Comparison of ENCODE assay signal across 1 cellular context in the genomic region with DNA sequence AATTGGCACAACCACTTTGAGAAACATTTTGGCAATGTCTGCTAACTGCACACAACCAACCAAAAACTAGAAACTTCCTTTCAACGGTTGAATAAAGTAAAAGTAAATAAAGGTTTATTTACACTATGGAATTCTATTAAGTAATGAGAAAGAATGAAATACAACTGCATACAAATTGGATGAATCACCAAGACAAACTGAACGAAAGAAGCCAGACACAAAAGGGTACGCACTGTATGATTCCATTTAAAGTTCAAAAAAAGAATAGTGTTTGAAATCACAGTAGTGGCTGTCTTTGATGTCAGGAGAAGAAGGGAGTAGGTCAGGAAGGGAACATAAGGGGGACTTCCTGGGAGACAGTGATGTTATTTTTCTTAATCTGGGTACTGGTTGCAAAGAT.
A peak's percentile ranks its signal among the peaks of the same experiment; 100 is the strongest.
TF ChIP-seq lines count a peak whose summit lies in the region.

No MANE protein-coding gene starts in this region.

TF ChIP-seq in A549, 52 proteins besides CTCF, POLR2A, EP300 and RAD21 (continued from another document):
- TF ChIP-seq, protein P1, sequence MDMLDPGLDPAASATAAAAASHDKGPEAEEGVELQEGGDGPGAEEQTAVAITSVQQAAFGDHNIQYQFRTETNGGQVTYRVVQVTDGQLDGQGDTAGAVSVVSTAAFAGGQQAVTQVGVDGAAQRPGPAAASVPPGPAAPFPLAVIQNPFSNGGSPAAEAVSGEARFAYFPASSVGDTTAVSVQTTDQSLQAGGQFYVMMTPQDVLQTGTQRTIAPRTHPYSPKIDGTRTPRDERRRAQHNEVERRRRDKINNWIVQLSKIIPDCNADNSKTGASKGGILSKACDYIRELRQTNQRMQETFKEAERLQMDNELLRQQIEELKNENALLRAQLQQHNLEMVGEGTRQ (IDR thresholded peaks at IDR 0.05): no peak
- TF ChIP-seq MAZ (IDR thresholded peaks at IDR 0.05; ENCODE audit: borderline replicate concordance, low read depth, low read length) (no peak), PHF8 (IDR thresholded peaks at IDR 0.05; ENCODE audit: borderline replicate concordance, low read depth) (no peak), CHD4 (IDR thresholded peaks at IDR 0.05; ENCODE audit: borderline replicate concordance) (no peak), ESRRA (IDR thresholded peaks at IDR 0.05; ENCODE audit: borderline replicate concordance, low read length) (no peak), PBX3 (IDR thresholded peaks at IDR 0.05) (no peak), NR3C1 (IDR thresholded peaks at IDR 0.05) (no peak), HOXA7 (CRISPR knock-in tag; IDR thresholded peaks at IDR 0.05) (no peak), ZFP36 (IDR thresholded peaks at IDR 0.05; ENCODE audit: borderline replicate concordance, partially characterized antibody) (no peak), ZC3H11A (IDR thresholded peaks at IDR 0.05) (no peak), ATOH8 (CRISPR knock-in tag; IDR thresholded peaks at IDR 0.05; ENCODE audit: low read depth) (no peak), SMC3 (IDR thresholded peaks at IDR 0.05) (no peak), FOSB (CRISPR knock-in tag; IDR thresholded peaks at IDR 0.05) (no peak), POLR2AphosphoS2 (conservative IDR thresholded peaks at IDR 0.05; ENCODE audit: low read length) (no peak), NFE2L2 (conservative IDR thresholded peaks at IDR 0.05; ENCODE audit: low read length) (no peak), CHD2 (IDR thresholded peaks at IDR 0.05; ENCODE audit: low read length, partially characterized antibody) (no peak), MYC (IDR thresholded peaks at IDR 0.05; ENCODE audit: borderline replicate concordance, low read length) (no peak), ZSCAN20 (CRISPR knock-in tag; IDR thresholded peaks at IDR 0.05) (no peak), NPAS2 (CRISPR knock-in tag; IDR thresholded peaks at IDR 0.05; ENCODE audit: borderline replicate concordance) (no peak), MAFK (IDR thresholded peaks at IDR 0.05; ENCODE audit: partially characterized antibody) (no peak), HDAC2 (IDR thresholded peaks at IDR 0.05) (no peak), RCOR1 (IDR thresholded peaks at IDR 0.05; ENCODE audit: low read depth, low read length) (no peak), KDM1A (IDR thresholded peaks at IDR 0.05; ENCODE audit: low read depth) (no peak), HOXB5 (CRISPR knock-in tag; IDR thresholded peaks at IDR 0.05) (no peak), KDM5A (IDR thresholded peaks at IDR 0.05) (no peak), EHMT2 (IDR thresholded peaks at IDR 0.05; ENCODE audit: low read depth) (no peak), JUN (IDR thresholded peaks at IDR 0.05) (peak; percentile 35 to 85; a peak in 2 of 5 replicates), TFCP2L1 (CRISPR knock-in tag; IDR thresholded peaks at IDR 0.05) (no peak), MAX (IDR thresholded peaks at IDR 0.05) (no peak), EHF (CRISPR knock-in tag; IDR thresholded peaks at IDR 0.05) (no peak), TP53 (CRISPR knock-in tag; IDR thresholded peaks at IDR 0.05) (no peak), RFX5 (IDR thresholded peaks at IDR 0.05) (no peak), SREBF2 (IDR thresholded peaks at IDR 0.05) (no peak), HEYL (CRISPR knock-in tag; IDR thresholded peaks at IDR 0.05) (no peak), CBX2 (IDR thresholded peaks at IDR 0.05; ENCODE audit: borderline replicate concordance, low read depth) (no peak), ZNF302 (CRISPR knock-in tag; IDR thresholded peaks at IDR 0.05) (no peak)
- TF ChIP-seq, protein P2, sequence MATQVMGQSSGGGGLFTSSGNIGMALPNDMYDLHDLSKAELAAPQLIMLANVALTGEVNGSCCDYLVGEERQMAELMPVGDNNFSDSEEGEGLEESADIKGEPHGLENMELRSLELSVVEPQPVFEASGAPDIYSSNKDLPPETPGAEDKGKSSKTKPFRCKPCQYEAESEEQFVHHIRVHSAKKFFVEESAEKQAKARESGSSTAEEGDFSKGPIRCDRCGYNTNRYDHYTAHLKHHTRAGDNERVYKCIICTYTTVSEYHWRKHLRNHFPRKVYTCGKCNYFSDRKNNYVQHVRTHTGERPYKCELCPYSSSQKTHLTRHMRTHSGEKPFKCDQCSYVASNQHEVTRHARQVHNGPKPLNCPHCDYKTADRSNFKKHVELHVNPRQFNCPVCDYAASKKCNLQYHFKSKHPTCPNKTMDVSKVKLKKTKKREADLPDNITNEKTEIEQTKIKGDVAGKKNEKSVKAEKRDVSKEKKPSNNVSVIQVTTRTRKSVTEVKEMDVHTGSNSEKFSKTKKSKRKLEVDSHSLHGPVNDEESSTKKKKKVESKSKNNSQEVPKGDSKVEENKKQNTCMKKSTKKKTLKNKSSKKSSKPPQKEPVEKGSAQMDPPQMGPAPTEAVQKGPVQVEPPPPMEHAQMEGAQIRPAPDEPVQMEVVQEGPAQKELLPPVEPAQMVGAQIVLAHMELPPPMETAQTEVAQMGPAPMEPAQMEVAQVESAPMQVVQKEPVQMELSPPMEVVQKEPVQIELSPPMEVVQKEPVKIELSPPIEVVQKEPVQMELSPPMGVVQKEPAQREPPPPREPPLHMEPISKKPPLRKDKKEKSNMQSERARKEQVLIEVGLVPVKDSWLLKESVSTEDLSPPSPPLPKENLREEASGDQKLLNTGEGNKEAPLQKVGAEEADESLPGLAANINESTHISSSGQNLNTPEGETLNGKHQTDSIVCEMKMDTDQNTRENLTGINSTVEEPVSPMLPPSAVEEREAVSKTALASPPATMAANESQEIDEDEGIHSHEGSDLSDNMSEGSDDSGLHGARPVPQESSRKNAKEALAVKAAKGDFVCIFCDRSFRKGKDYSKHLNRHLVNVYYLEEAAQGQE (IDR thresholded peaks at IDR 0.05): no peak
- TF ChIP-seq, protein P3, sequence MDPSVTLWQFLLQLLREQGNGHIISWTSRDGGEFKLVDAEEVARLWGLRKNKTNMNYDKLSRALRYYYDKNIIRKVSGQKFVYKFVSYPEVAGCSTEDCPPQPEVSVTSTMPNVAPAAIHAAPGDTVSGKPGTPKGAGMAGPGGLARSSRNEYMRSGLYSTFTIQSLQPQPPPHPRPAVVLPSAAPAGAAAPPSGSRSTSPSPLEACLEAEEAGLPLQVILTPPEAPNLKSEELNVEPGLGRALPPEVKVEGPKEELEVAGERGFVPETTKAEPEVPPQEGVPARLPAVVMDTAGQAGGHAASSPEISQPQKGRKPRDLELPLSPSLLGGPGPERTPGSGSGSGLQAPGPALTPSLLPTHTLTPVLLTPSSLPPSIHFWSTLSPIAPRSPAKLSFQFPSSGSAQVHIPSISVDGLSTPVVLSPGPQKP (IDR thresholded peaks at IDR 0.05; ENCODE audit: low read depth, low read length): no peak
- TF ChIP-seq, protein P4, sequence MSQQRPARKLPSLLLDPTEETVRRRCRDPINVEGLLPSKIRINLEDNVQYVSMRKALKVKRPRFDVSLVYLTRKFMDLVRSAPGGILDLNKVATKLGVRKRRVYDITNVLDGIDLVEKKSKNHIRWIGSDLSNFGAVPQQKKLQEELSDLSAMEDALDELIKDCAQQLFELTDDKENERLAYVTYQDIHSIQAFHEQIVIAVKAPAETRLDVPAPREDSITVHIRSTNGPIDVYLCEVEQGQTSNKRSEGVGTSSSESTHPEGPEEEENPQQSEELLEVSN (IDR thresholded peaks at IDR 0.05; ENCODE audit: borderline replicate concordance, low read depth): no peak
